13 cellular contexts compared by ENCODE assay signal in genomic region chr9:114281421-114282103, GRCh38. TPM values are rescaled to one million over a fixed set of nuclear protein-coding genes. Genes with fewer than 3 reads are reported as not detected.
DNase-seq lines count a peak whose midpoint lies in the region; ATAC-seq and TF ChIP-seq lines count a peak whose summit lies in the region.
"Had no signal": no experiment of that assay in that cellular context is flagged by ENCODE, and none has a peak within 500 bp of the region (broad histone marks: within the 10 kb centered on the region; RNA-seq: fewer than 3 reads in every experiment).

No MANE protein-coding gene starts in this region.

- no peaks in the 10 kb centered on the region for H3K36me3 ChIP-seq in mammary epithelial cell (ENCODE audit: insufficient read depth, low read length)
- peaks cover 0 to 8% of the 10 kb centered on the region in 2 donors for H3K36me3 ChIP-seq in left lung
- H3K36me3 ChIP-seq in aorta (ENCODE audit: control insufficient read depth in 1 of 2, insufficient read depth in 2 of 2, low read length in 1 of 2) = no peaks in the 10 kb centered on the region

- H3K9ac ChIP-seq in mammary epithelial cell (ENCODE audit: insufficient read depth, low read length) = no peak overlapping the region

- no peak overlapping the region for H3K27ac Mint-ChIP-seq in MCF 10A (ENCODE audit: low read depth, unreplicated experiment)

- H3K9me3 ChIP-seq in mammary epithelial cell (replicated peaks; ENCODE audit: insufficient read depth, low read length) = no peaks in the 10 kb centered on the region
- no peaks in the 10 kb centered on the region for H3K9me3 ChIP-seq in left lung
- H3K9me3 ChIP-seq in aorta (ENCODE audit: control insufficient read depth, low read length) = no peaks in the 10 kb centered on the region

- in situ Hi-C loops in mammary epithelial cell (cut with MboI; ENCODE audit: low sequenced_read_pairs in 2 of 2) = loop anchor here in 1 of 2 donors (25.0 kb wide), 1 partner anchor 544 kb away; no protein-coding TSS in a partner anchor

- H3K4me2 ChIP-seq in mammary epithelial cell (ENCODE audit: insufficient read depth, low read depth, low read length) = no peak overlapping the region

- 90% methylated on average over 12 of the region's 13 CpGs for WGBS in mammary epithelial cell (ENCODE audit: low coverage, missing lambda C conversion rate)
- 73 to 74% methylated on average over 13 of the region's 13 CpGs for WGBS in aorta, 2 donors

- ATAC-seq in left lung = no peak
- ATAC-seq in aorta (ENCODE audit: low FRiP score) = no peak

- H2AFZ ChIP-seq in mammary epithelial cell (ENCODE audit: low read depth, low read length) = no peak overlapping the region

- TF ChIP-seq CTCF in mammary epithelial cell (conservative IDR thresholded peaks at IDR 0.05 in 1 of 2, IDR thresholded peaks at IDR 0.05 in 1 of 2; ENCODE audit: extremely low read depth in 1 of 2, insufficient read depth in 1 of 2, low read depth in 1 of 2, low read length in 2 of 2) (no peak), MCF 10A (IDR thresholded peaks at IDR 0.05; ENCODE audit: unreplicated experiment) (no peak), coronary artery (IDR thresholded peaks at IDR 0.05) (no peak), left lung (IDR thresholded peaks at IDR 0.05) (no peak)

- BruUV-seq in mammary epithelial cell (replicated peaks; lab: Mats Ljungman, UMichigan) = no TSS peak
- BruUV-seq in MCF 10A (replicated peaks; lab: Mats Ljungman, UMichigan) = no TSS peak

- no peaks in the 10 kb centered on the region for H3K79me2 ChIP-seq in mammary epithelial cell (ENCODE audit: insufficient read depth, low read length)

- H3K4me1 ChIP-seq in mammary epithelial cell (ENCODE audit: insufficient read depth, low read length) (peaks cover 42% of the 10 kb centered on the region), left lung (no peaks in the 10 kb centered on the region), aorta (ENCODE audit: control insufficient read depth in 1 of 2, insufficient read depth in 2 of 2, low read length in 2 of 2) (no peaks in the 10 kb centered on the region)

- H4K20me1 ChIP-seq in mammary epithelial cell (ENCODE audit: insufficient read depth, low read length) = no peaks in the 10 kb centered on the region

- no peak for DNase-seq in mammary epithelial cell
- DNase-seq in MCF 10A (ENCODE audit: unreplicated experiment) = no peak
- peak; percentile 61 for DNase-seq in coronary artery (ENCODE audit: low spot score)
- DNase-seq in left lung = peak; percentile 27 to 39
- DNase-seq in aorta = peak; percentile 18 to 76
- DNase-seq in stimulated activated CD4-positive, alpha-beta T cell treated with anti-CD3 and anti-CD28 coated beads, Interleukin-12 subunit alpha, Interleukin-12 subunit beta, amount 100 ng/mL, for 4 hours = no peak
- no peak for DNase-seq in stimulated activated CD4-positive, alpha-beta T cell treated with anti-CD3 and anti-CD28 coated beads, Interleukin-2, amount 100 ng/mL, for 48 hours
- no peak for DNase-seq in GF-D8 (lab: John Stamatoyannopoulos, UW)
- DNase-seq: activated CD4-positive, alpha-beta T cell treated with anti-CD3 and anti-CD28 coated beads, Interleukin-2, amount 50 U/mL, for 48 hours; effector CD8-positive, alpha-beta T cell; naive B cell; NCI-H774; stimulated activated naive CD4-positive, alpha-beta T cell had no signal

- CTCF ChIA-PET in mammary epithelial cell (lab: Charles Lee; ENCODE audit: low non-redundant PET) = no interaction called here
- CTCF ChIA-PET in MCF 10A (lab: Yijun Ruan, JAX) = interaction anchor here (0.6 to 2.0 kb wide), 5 partner anchors 8 to 475 kb away, joined by 3 to 7 read pairs (median 3); partner anchors contain the start of gene COL27A1

- no peaks in the 10 kb centered on the region for H3K27me3 ChIP-seq in mammary epithelial cell (ENCODE audit: insufficient read depth, low read length)
- H3K27me3 ChIP-seq in left lung = peaks cover 0 to 5% of the 10 kb centered on the region in 2 donors
- no peaks in the 10 kb centered on the region for H3K27me3 ChIP-seq in aorta (ENCODE audit: control insufficient read depth in 1 of 2, insufficient read depth in 2 of 2, low read length in 1 of 2)

- peaks cover 51% of the 10 kb centered on the region for H3K4me1 Mint-ChIP-seq in MCF 10A (ENCODE audit: insufficient read depth, unreplicated experiment)
- H3K4me1 Mint-ChIP-seq: naive B cell had no signal

- intact Hi-C loops in mammary epithelial cell (cut with micrococcal nuclease) = no loop called here
- intact Hi-C loops in MCF 10A (cut with micrococcal nuclease) = no loop called here
- intact Hi-C loops in left lung (cut with DNase I) = loop anchor here in 1 of 2 donors (10.0 kb wide), 1 partner anchor 127 kb away; the partner anchor contains the start of gene COL27A1
- intact Hi-C loops in aorta (cut with DNase I) = no loop called here

- POLR2A ChIA-PET in MCF 10A (lab: Yijun Ruan, JAX) = no interaction called here

- H3K27me3 Mint-ChIP-seq in MCF 10A (ENCODE audit: insufficient read depth, unreplicated experiment) = no peaks in the 10 kb centered on the region

- no peaks in the 10 kb centered on the region for H3K36me3 Mint-ChIP-seq in MCF 10A (ENCODE audit: insufficient read depth, unreplicated experiment)
- H3K36me3 Mint-ChIP-seq: naive B cell had no signal

- H3K4me3 ChIP-seq in mammary epithelial cell (replicated peaks in 1 of 3; ENCODE audit: insufficient read depth in 1 of 3, low read depth in 2 of 3, low read length in 3 of 3) (no peak overlapping the region), coronary artery (no peak overlapping the region), left lung (no peak overlapping the region), aorta (ENCODE audit: low read length in 2 of 2) (no peak overlapping the region)

- H3K27ac ChIP-seq in mammary epithelial cell (ENCODE audit: insufficient read depth, low read depth, low read length) (peak overlapping the region; percentile 65), coronary artery (no peak overlapping the region), left lung (no peak overlapping the region), aorta (ENCODE audit: low read depth in 1 of 2, low read length in 2 of 2) (no peak overlapping the region)

- dilution Hi-C loops in mammary epithelial cell (cut with HindIII; ENCODE audit: low sequenced_read_pairs) = no loop called here

- H3K4me3 Mint-ChIP-seq in MCF 10A (ENCODE audit: unreplicated experiment) = no peak overlapping the region

- no peaks in the 10 kb centered on the region for H3K9me3 Mint-ChIP-seq in MCF 10A (ENCODE audit: unreplicated experiment)

RNA-seq across cellular contexts. Expression of gene ORM1, which starts 41.3 kb away (rescaled TPM):
- not detected for total RNA-seq in mammary epithelial cell
- not detected for polyA plus RNA-seq in mammary epithelial cell
- not detected for polyA minus RNA-seq in mammary epithelial cell
- not detected in 2 replicates for total RNA-seq in MCF 10A (2022)
- 10 to 100 TPM in 1 of 2 donors, 1 to 10 TPM in 1; 6.9 to 87.0 TPM for total RNA-seq in left lung
- total RNA-seq in aorta = under 1 TPM in 1 of 2 donors, not detected in 1; 0.45 TPM
- 1 to 10 TPM in 1 of 2 donors, under 1 TPM in 1; 0.28 to 3.0 TPM for polyA plus RNA-seq in aorta

RNA-seq across cellular contexts. Expression of gene ORM2, which starts 48.1 kb away (rescaled TPM):
- not detected for total RNA-seq in mammary epithelial cell
- not detected for polyA plus RNA-seq in mammary epithelial cell
- polyA minus RNA-seq in mammary epithelial cell = not detected
- total RNA-seq in MCF 10A (2022) = not detected in 2 replicates
- 10 to 100 TPM in 1 of 2 donors, 1 to 10 TPM in 1; 3.4 to 29.9 TPM for total RNA-seq in left lung
- total RNA-seq in aorta = not detected
- polyA plus RNA-seq in aorta = not detected

Comparison
In these comparisons a context has a peak if more than half of its experiments do, and no peak if none do; other contexts are left out.
1. DNase-seq: peak in coronary artery (single experiment), left lung (2 of 2) and aorta (2 of 2); none in mammary epithelial cell (single experiment), MCF 10A (single experiment), stimulated activated CD4-positive, alpha-beta T cell treated with anti-CD3 and anti-CD28 coated beads, Interleukin-12 subunit alpha, Interleukin-12 subunit beta, amount 100 ng/mL, for 4 hours (single experiment), stimulated activated CD4-positive, alpha-beta T cell treated with anti-CD3 and anti-CD28 coated beads, Interleukin-2, amount 100 ng/mL, for 48 hours (0 of 2) and GF-D8 (single experiment).